Comparison of ENCODE assay signal across 8 cellular contexts in the genomic region with DNA sequence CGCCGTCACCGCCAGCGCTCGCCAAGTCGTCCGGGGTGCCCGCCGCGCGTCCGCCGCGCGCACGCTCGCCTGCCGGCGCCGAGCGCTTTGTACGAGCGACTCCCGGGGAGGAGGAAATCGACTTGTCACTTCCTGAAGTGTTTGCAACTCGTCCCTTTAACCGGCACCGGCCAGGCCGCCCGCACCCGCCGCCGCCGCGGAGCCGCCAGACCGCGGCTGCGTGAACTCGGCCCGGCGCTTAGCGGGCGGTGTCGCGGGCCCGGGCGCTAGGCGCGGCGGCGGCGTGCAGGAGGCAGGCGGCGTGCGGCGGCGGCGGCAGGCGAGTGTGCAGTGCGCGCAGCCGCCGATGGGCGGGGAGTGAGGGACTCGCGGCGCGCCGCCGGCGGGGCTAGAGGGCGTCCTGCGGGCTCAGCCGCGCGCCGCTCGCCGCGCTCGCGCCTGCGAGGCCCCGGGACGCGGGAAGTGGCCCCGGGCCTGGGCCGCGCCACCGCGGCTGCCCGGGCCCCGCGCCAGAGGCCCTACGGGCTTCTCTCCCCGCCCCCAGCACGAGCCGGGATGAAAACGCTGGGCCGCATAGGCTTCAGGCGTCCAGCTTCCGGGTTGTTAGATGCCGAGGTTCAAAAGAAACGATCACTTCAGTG.
A peak's percentile ranks its signal among the peaks of the same experiment; 100 is the strongest.
DNase-seq lines count a peak whose midpoint lies in the region; ATAC-seq and TF ChIP-seq lines count a peak whose summit lies in the region.

A gene with protein sequence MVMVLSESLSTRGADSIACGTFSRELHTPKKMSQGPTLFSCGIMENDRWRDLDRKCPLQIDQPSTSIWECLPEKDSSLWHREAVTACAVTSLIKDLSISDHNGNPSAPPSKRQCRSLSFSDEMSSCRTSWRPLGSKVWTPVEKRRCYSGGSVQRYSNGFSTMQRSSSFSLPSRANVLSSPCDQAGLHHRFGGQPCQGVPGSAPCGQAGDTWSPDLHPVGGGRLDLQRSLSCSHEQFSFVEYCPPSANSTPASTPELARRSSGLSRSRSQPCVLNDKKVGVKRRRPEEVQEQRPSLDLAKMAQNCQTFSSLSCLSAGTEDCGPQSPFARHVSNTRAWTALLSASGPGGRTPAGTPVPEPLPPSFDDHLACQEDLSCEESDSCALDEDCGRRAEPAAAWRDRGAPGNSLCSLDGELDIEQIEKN (minus strand): TSS at position 332 of the 641 bp plus-strand sequence. CDS start 37,665 bp downstream, outside the sequence.

- no peaks in the 10 kb centered on the region for H3K27me3 Mint-ChIP-seq in effector memory CD8-positive, alpha-beta T cell
- H3K27me3 Mint-ChIP-seq in memory B cell: no peaks in the 10 kb centered on the region

- no peak for TF ChIP-seq CTCF in AG10803 (conservative IDR thresholded peaks at IDR 0.05; ENCODE audit: low read length)

- peak within 1 kb of the TSS; percentile 91 to 93 for H3K4me3 Mint-ChIP-seq in effector memory CD8-positive, alpha-beta T cell
- H3K4me3 Mint-ChIP-seq in memory B cell: peak within 1 kb of the TSS; percentile 98

- H3K4me1 Mint-ChIP-seq in effector memory CD8-positive, alpha-beta T cell (ENCODE audit: low read depth in 2 of 2): peaks cover 39 to 49% of the 10 kb centered on the region in 2 donors
- peaks cover 29% of the 10 kb centered on the region for H3K4me1 Mint-ChIP-seq in memory B cell

- ATAC-seq in GM18868 (IDR thresholded peaks at IDR 0.05; ENCODE audit: unreplicated experiment) (peak; percentile 68), HG03103 (IDR thresholded peaks at IDR 0.05; ENCODE audit: low read depth, unreplicated experiment) (peak; percentile 64), memory B cell (ENCODE audit: low read depth) (peak; percentile 69)
- peak; percentile 75 for ATAC-seq in effector memory CD8-positive, alpha-beta T cell (replicated peaks)

- H3K9me3 Mint-ChIP-seq in effector memory CD8-positive, alpha-beta T cell: no peaks in the 10 kb centered on the region
- H3K9me3 Mint-ChIP-seq in memory B cell: no peaks in the 10 kb centered on the region

- DNase-seq in AG10803 (ENCODE audit: low read depth) (peak; percentile 76), NCI-H69 (lab: John Stamatoyannopoulos, UW) (peak; percentile 88), memory B cell (ENCODE audit: low spot score in 2 of 2) (peak; percentile 78 to 80)
- DNase-seq in activated CD8-positive, alpha-beta memory T cell treated with anti-CD3 and anti-CD28 coated beads for 24 hours: peak; percentile 88
- peak; percentile 75 to 82 (median 75) for DNase-seq in effector memory CD8-positive, alpha-beta T cell
- DNase-seq in stimulated activated CD8-positive, alpha-beta memory T cell treated with anti-CD3 and anti-CD28 coated beads, Interleukin-12 subunit alpha, Interleukin-12 subunit beta, amount 100 ng/mL, for 1 hour (ENCODE audit: low read depth): peak; percentile 68

- peak within 1 kb of the TSS; percentile 67 for H3K4me3 ChIP-seq in AG10803 (ENCODE audit: low read length)

- H3K27ac Mint-ChIP-seq in effector memory CD8-positive, alpha-beta T cell: peak within 1 kb of the TSS; percentile 96 to 98
- H3K27ac Mint-ChIP-seq in memory B cell: peak within 1 kb of the TSS; percentile 89

- H3K36me3 Mint-ChIP-seq in effector memory CD8-positive, alpha-beta T cell (ENCODE audit: insufficient read depth): peaks cover 48% of the 10 kb centered on the region
- H3K36me3 Mint-ChIP-seq in memory B cell: peaks cover 1% of the 10 kb centered on the region

Comparison
In these comparisons a context has a peak if more than half of its experiments do, and no peak if none do; other contexts are left out.
1. Peak in every context shown above with its lines: DNase-seq, ATAC-seq and H3K4me3 ChIP-seq.